8 cellular contexts compared by ENCODE assay signal in genomic region chr11:1628506-1629325, GRCh38. TPM values are rescaled to one million over a fixed set of nuclear protein-coding genes. Genes with fewer than 3 reads are reported as not detected.
DNase-seq lines count a peak whose midpoint lies in the region; ATAC-seq and TF ChIP-seq lines count a peak whose summit lies in the region.

No MANE protein-coding gene starts in this region.

- H4K20me1 ChIP-seq in DOHH2 (ENCODE audit: control insufficient read depth, insufficient read depth, low read depth, low read length) = no peaks in the 10 kb centered on the region; the same call in 1 of the 2 replicates

- H3K9me3 ChIP-seq in DOHH2 (ENCODE audit: control insufficient read depth, insufficient read depth, low read length) (no peaks in the 10 kb centered on the region), liver (ENCODE audit: control insufficient read depth in 4 of 4, low read length in 3 of 4) (no peaks in the 10 kb centered on the region)

- TF ChIP-seq RAD21 in liver (IDR thresholded peaks at IDR 0.05) = peak; percentile 68 to 78

- H3K4me2 ChIP-seq in DOHH2 (ENCODE audit: low read length) = no peak overlapping the region

- H3K36me3 ChIP-seq in DOHH2 (ENCODE audit: control insufficient read depth, low read length) (no peaks in the 10 kb centered on the region), liver (ENCODE audit: control insufficient read depth in 4 of 4, insufficient read depth in 3 of 4, low read depth in 1 of 4, low read length in 3 of 4) (no peaks in the 10 kb centered on the region)

- H3K27me3 ChIP-seq in DOHH2 (ENCODE audit: control insufficient read depth, low read length) (peaks cover 5% of the 10 kb centered on the region; the same call in 1 of the 2 replicates), liver (ENCODE audit: control insufficient read depth in 4 of 4, insufficient read depth in 4 of 4, low read length in 3 of 4) (peaks cover 0 to 7% (median 0%) of the 10 kb centered on the region in 4 donors)

- H3K9me3 Mint-ChIP-seq in activated CD4-positive, alpha-beta T cell treated with anti-CD3 and anti-CD28 coated beads for 36 hours (ENCODE audit: low read depth) = no peaks in the 10 kb centered on the region
- no peaks in the 10 kb centered on the region for H3K9me3 Mint-ChIP-seq in central memory CD8-positive, alpha-beta T cell

- peaks cover 18% of the 10 kb centered on the region for H3K27me3 Mint-ChIP-seq in activated CD4-positive, alpha-beta T cell treated with anti-CD3 and anti-CD28 coated beads for 36 hours
- peaks cover 34% of the 10 kb centered on the region for H3K27me3 Mint-ChIP-seq in central memory CD8-positive, alpha-beta T cell

- no peaks in the 10 kb centered on the region for H3K9me2 ChIP-seq in DOHH2 (replicated peaks; ENCODE audit: control insufficient read depth, low read length)

- no peak overlapping the region for H3K27ac Mint-ChIP-seq in activated CD4-positive, alpha-beta T cell treated with anti-CD3 and anti-CD28 coated beads for 36 hours
- no peak overlapping the region for H3K27ac Mint-ChIP-seq in central memory CD8-positive, alpha-beta T cell (ENCODE audit: low read depth)

- TF ChIP-seq CTCF in DOHH2 (IDR thresholded peaks at IDR 0.05; ENCODE audit: low read depth, low read length, poor library complexity, severe bottlenecking) (peak; percentile 95), liver (IDR thresholded peaks at IDR 0.05; ENCODE audit: low read depth, low read length, missing input control) (peak; percentile 77)

- POLR2A ChIA-PET in activated CD4-positive, alpha-beta T cell treated with anti-CD3 and anti-CD28 coated beads for 36 hours (lab: Charles Lee) = no interaction called here

- no peaks in the 10 kb centered on the region for H3K36me3 Mint-ChIP-seq in activated CD4-positive, alpha-beta T cell treated with anti-CD3 and anti-CD28 coated beads for 36 hours (ENCODE audit: low read depth)
- H3K36me3 Mint-ChIP-seq in central memory CD8-positive, alpha-beta T cell (ENCODE audit: insufficient read depth) = peaks cover 1% of the 10 kb centered on the region

- peaks cover 5% of the 10 kb centered on the region for H3K4me1 Mint-ChIP-seq in activated CD4-positive, alpha-beta T cell treated with anti-CD3 and anti-CD28 coated beads for 36 hours
- H3K4me1 Mint-ChIP-seq in central memory CD8-positive, alpha-beta T cell = peaks cover 9% of the 10 kb centered on the region

- H3K79me2 ChIP-seq in DOHH2 (ENCODE audit: control insufficient read depth, low read length) = no peaks in the 10 kb centered on the region

- CTCF ChIA-PET in activated CD4-positive, alpha-beta T cell treated with anti-CD3 and anti-CD28 coated beads for 36 hours (lab: Charles Lee) = interaction anchor here (0.6 to 1.7 kb wide), 11 partner anchors 9 to 424 kb away, joined by 3 to 7 read pairs (median 3); partner anchors contain the start of gene KRTAP5-3

- DNase-seq in LHCN-M2 (ENCODE audit: low read depth) = peak; percentile 13
- peak; percentile 78 for DNase-seq in activated CD4-positive, alpha-beta T cell treated with anti-CD3 and anti-CD28 coated beads for 36 hours
- peak; percentile 40 to 59 for DNase-seq in central memory CD8-positive, alpha-beta T cell (ENCODE audit: low spot score in 2 of 2)
- DNase-seq in stimulated activated CD8-positive, alpha-beta memory T cell treated with anti-CD3 and anti-CD28 coated beads, Interleukin-15, amount 100 ng/mL, for 1 hour (ENCODE audit: low read depth) = peak; percentile 26

- no peak overlapping the region for H3K4me3 Mint-ChIP-seq in activated CD4-positive, alpha-beta T cell treated with anti-CD3 and anti-CD28 coated beads for 36 hours
- no peak overlapping the region for H3K4me3 Mint-ChIP-seq in central memory CD8-positive, alpha-beta T cell

- H3K4me1 ChIP-seq in DOHH2 (ENCODE audit: control insufficient read depth, low read length) (no peaks in the 10 kb centered on the region), liver (ENCODE audit: control insufficient read depth in 4 of 4, insufficient read depth in 4 of 4, low read length in 3 of 4) (peaks cover 0 to 6% (median 0%) of the 10 kb centered on the region in 4 donors)

- WGBS in liver = 27% methylated on average over 35 of the region's 35 CpGs

- no peaks in the 10 kb centered on the region for H3F3A ChIP-seq in DOHH2 (ENCODE audit: control insufficient read depth, insufficient read depth)

- H3K4me3 ChIP-seq in DOHH2 (ENCODE audit: low read length) (no peak overlapping the region), liver (ENCODE audit: low read depth in 1 of 3, low read length in 3 of 3) (no peak overlapping the region)

- ATAC-seq in activated CD4-positive, alpha-beta T cell treated with anti-CD3 and anti-CD28 coated beads for 36 hours = peak; percentile 98
- peak; percentile 49 for ATAC-seq in central memory CD8-positive, alpha-beta T cell (replicated peaks; ENCODE audit: extremely low read depth, poor library complexity, severe bottlenecking)
- ATAC-seq in HG02610 (IDR thresholded peaks at IDR 0.05; ENCODE audit: unreplicated experiment) = no peak
- no peak for ATAC-seq in GM18511 (IDR thresholded peaks at IDR 0.05; ENCODE audit: unreplicated experiment)

- intact Hi-C loops in activated CD4-positive, alpha-beta T cell treated with anti-CD3 and anti-CD28 coated beads for 36 hours (cut with DNase I, micrococcal nuclease) = loop anchor here in 1 of 2 experiments (1.0 kb wide), 2 partner anchors 33 to 82 kb away; no protein-coding TSS in a partner anchor

- H3K27ac ChIP-seq in DOHH2 (ENCODE audit: low read depth, low read length) (no peak overlapping the region), liver (ENCODE audit: low read depth in 1 of 2, low read length in 2 of 2) (no peak overlapping the region)

- H3K9ac ChIP-seq in liver (ENCODE audit: low read depth in 1 of 2, low read length in 2 of 2) = no peak overlapping the region

TF ChIP-seq in liver, 16 proteins besides CTCF, POLR2A, EP300 and RAD21:
- no peak for TF ChIP-seq FOXA2 (IDR thresholded peaks at IDR 0.05)
- no peak for TF ChIP-seq JUND (IDR thresholded peaks at IDR 0.05)
- TF ChIP-seq, protein P1, sequence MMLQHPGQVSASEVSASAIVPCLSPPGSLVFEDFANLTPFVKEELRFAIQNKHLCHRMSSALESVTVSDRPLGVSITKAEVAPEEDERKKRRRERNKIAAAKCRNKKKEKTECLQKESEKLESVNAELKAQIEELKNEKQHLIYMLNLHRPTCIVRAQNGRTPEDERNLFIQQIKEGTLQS (IDR thresholded peaks at IDR 0.05) = no peak
- no peak for TF ChIP-seq TAF1 (conservative IDR thresholded peaks at IDR 0.05)

RNA-seq across cellular contexts. Expression of gene KRTAP5-5, which starts 0.9 kb away (rescaled TPM):
- total RNA-seq in LHCN-M2 (2014; rRNA removed) = not detected in 2 replicates
- polyA plus RNA-seq in LHCN-M2 (2012) = not detected
- total RNA-seq in activated CD4-positive, alpha-beta T cell treated with anti-CD3 and anti-CD28 coated beads for 36 hours = not detected
- total RNA-seq in liver = not detected
- not detected for polyA plus RNA-seq in liver

RNA-seq across cellular contexts. Expression of gene KRTAP5-4, which starts 6.8 kb away (rescaled TPM):
- total RNA-seq in LHCN-M2 (2014; rRNA removed) (not detected in 2 replicates), liver (not detected)
- polyA plus RNA-seq in LHCN-M2 (2012) = not detected
- total RNA-seq in activated CD4-positive, alpha-beta T cell treated with anti-CD3 and anti-CD28 coated beads for 36 hours = not detected
- not detected for polyA plus RNA-seq in liver

RNA-seq across cellular contexts. Expression of gene KRTAP5-3, which starts 20.5 kb away (rescaled TPM):
- not detected in 2 replicates for total RNA-seq in LHCN-M2 (2014; rRNA removed)
- polyA plus RNA-seq in LHCN-M2 (2012) = not detected
- not detected for total RNA-seq in activated CD4-positive, alpha-beta T cell treated with anti-CD3 and anti-CD28 coated beads for 36 hours
- total RNA-seq in liver = not detected
- polyA plus RNA-seq in liver = not detected

RNA-seq across cellular contexts. Expression of gene KRTAP5-2, which starts 30.6 kb away (rescaled TPM):
- total RNA-seq in LHCN-M2 (2014; rRNA removed) (not detected in 2 replicates), liver (not detected)
- polyA plus RNA-seq in LHCN-M2 (2012) = not detected
- total RNA-seq in activated CD4-positive, alpha-beta T cell treated with anti-CD3 and anti-CD28 coated beads for 36 hours = not detected
- under 1 TPM in 1 of 2 donors, not detected in 1; 0.08 TPM for polyA plus RNA-seq in liver

RNA-seq across cellular contexts. Expression of gene KRTAP5-1, which starts 43.6 kb away (rescaled TPM):
- total RNA-seq in LHCN-M2 (2014; rRNA removed) (not detected in 2 replicates), liver (not detected)
- not detected for polyA plus RNA-seq in LHCN-M2 (2012)
- total RNA-seq in activated CD4-positive, alpha-beta T cell treated with anti-CD3 and anti-CD28 coated beads for 36 hours = not detected
- polyA plus RNA-seq in liver = not detected

Comparison
In these comparisons a context has a peak if more than half of its experiments do, and no peak if none do; other contexts are left out.
1. DNase-seq: peak in every context shown above with its lines; median percentile 78 in activated CD4-positive, alpha-beta T cell treated with anti-CD3 and anti-CD28 coated beads for 36 hours; 50 in central memory CD8-positive, alpha-beta T cell; 26 in stimulated activated CD8-positive, alpha-beta memory T cell treated with anti-CD3 and anti-CD28 coated beads, Interleukin-15, amount 100 ng/mL, for 1 hour; 13 in LHCN-M2.
2. ATAC-seq: peak in activated CD4-positive, alpha-beta T cell treated with anti-CD3 and anti-CD28 coated beads for 36 hours (single experiment) and central memory CD8-positive, alpha-beta T cell (single experiment); none in HG02610 (single experiment) and GM18511 (single experiment).